In the genomic region with DNA sequence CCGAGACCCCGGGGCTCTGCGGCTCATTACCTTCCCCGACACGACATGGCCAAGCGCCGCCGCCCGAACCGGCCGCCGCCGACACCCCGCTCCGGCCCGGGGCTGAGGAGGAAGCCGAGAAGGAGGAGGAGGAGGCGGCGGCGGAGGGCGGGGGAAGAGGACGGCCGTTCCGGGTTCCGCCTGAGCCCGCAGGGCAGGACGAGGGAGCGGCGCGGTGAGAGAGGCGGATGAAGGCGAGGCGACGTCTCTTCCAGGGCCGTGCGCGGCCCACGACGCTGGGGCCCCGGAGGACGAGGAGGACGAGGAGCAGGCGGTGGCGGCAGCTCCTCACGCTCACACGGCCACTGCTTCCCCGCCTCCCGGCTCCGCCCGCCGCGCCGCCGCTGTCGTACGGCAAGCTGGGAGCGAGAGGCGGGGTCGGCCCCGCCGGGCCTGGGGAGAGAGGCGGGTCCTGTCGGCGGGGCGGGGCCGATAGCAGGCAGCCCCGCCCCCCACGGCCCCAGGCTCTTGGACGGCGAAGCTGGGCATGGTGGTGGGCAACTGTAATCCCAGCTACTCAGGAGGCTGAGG, we compare ENCODE assay signal across 8 cellular contexts. TPM values are rescaled to one million over a fixed set of nuclear protein-coding genes. Genes with fewer than 3 reads are reported as not detected.
A peak's percentile ranks its signal among the peaks of the same experiment; 100 is the strongest.
DNase-seq lines count a peak whose midpoint lies in the region; ATAC-seq and TF ChIP-seq lines count a peak whose summit lies in the region.
"Not testable (repeated sequence)": the region's sequence is repeated elsewhere in the genome, so short reads cannot be mapped to it uniquely, and the experiment has no call there.

No MANE protein-coding gene starts in this region.

- not testable (repeated sequence) for H3K27me3 Mint-ChIP-seq in neural crest cell (ENCODE audit: low read depth); stimulated activated naive CD8-positive, alpha-beta T cell treated with anti-CD3 and anti-CD28 coated beads, Interleukin-15, amount 100 ng/mL, for 72 hours

- H3K4me2 ChIP-seq in HCT116 (ENCODE audit: low read length), result peak overlapping the region; percentile 70

- peak overlapping the region; percentile 86 for H3K4me3 Mint-ChIP-seq in neural crest cell
- H3K4me3 Mint-ChIP-seq in stimulated activated naive CD8-positive, alpha-beta T cell treated with anti-CD3 and anti-CD28 coated beads, Interleukin-15, amount 100 ng/mL, for 72 hours, result peak overlapping the region; percentile 81 to 86

- not testable (repeated sequence) for H2AFZ ChIP-seq in HCT116 (ENCODE audit: low read depth, low read length, poor library complexity, severe bottlenecking)

- peaks cover 11% of the 10 kb centered on the region for H3K79me2 ChIP-seq in HCT116 (ENCODE audit: insufficient read depth, low read length)

- not testable (repeated sequence) for BruUV-seq in HCT116 (replicated peaks; lab: Mats Ljungman, UMichigan)

- H3K36me3 Mint-ChIP-seq in neural crest cell (ENCODE audit: low read depth), result not testable (repeated sequence)

- not testable (repeated sequence) for H3K9me3 Mint-ChIP-seq in neural crest cell; stimulated activated naive CD8-positive, alpha-beta T cell treated with anti-CD3 and anti-CD28 coated beads, Interleukin-15, amount 100 ng/mL, for 72 hours

- H3K4me1 ChIP-seq in HCT116 (ENCODE audit: control insufficient read depth in 1 of 2, insufficient read depth in 2 of 2, low read length in 2 of 2), result peaks cover 8 to 10% of the 10 kb centered on the region in 2 experiments; a peak in 3 of 4 replicates
- not testable (repeated sequence) for H3K4me1 ChIP-seq in SJCRH30

- H3K4me3 ChIP-seq in HCT116 (replicated peaks in 1 of 2; ENCODE audit: low read depth in 1 of 2, low read length in 2 of 2) (peak overlapping the region; percentile 47 to 63), MG63 (peak overlapping the region; percentile 74), SJCRH30 (peak overlapping the region; percentile 99), foreskin fibroblast (ENCODE audit: low read depth in 1 of 2, low read length in 2 of 2) (peak overlapping the region; percentile 62 to 65)

- CTCF ChIA-PET in HCT116 (lab: Charles Lee), result interaction anchor here (1.1 kb wide), 2 partner anchors 35 to 223 kb away, joined by 3 to 4 read pairs; a partner anchor contains a TSS

- H3K4me1 Mint-ChIP-seq in neural crest cell, result peaks cover 13% of the 10 kb centered on the region
- H3K4me1 Mint-ChIP-seq in stimulated activated naive CD8-positive, alpha-beta T cell treated with anti-CD3 and anti-CD28 coated beads, Interleukin-15, amount 100 ng/mL, for 72 hours, result peaks cover 25% of the 10 kb centered on the region

- POLR2A ChIA-PET in HCT116 (lab: Charles Lee), result interaction anchor here (1.2 to 1.3 kb wide), 2 partner anchors 36 to 73 kb away, joined by 5 read pairs; a partner anchor contains a TSS

- H4K20me1 ChIP-seq in HCT116 (ENCODE audit: insufficient read depth), result not testable (repeated sequence)

- RAD21 ChIA-PET in HCT116 (lab: Charles Lee; ENCODE audit: low non-redundant PET in 1 of 2, low total read pairs in 2 of 2, uncharacterized antibody in 2 of 2, unreplicated experiment in 2 of 2), result interaction anchor here in 1 of 2 experiments (0.6 kb wide), 1 partner anchor 73 kb away, joined by 5 read pairs; a partner anchor contains a TSS

- ATAC-seq in HCT116, result peak; percentile 85
- ATAC-seq in stimulated activated naive CD8-positive, alpha-beta T cell treated with anti-CD3 and anti-CD28 coated beads, Interleukin-15, amount 100 ng/mL, for 72 hours, result peak; percentile 83

- TF ChIP-seq CTCF in HCT116 (IDR thresholded peaks at IDR 0.05 in 2 of 3, conservative IDR thresholded peaks at IDR 0.05 in 1 of 3; ENCODE audit: borderline replicate concordance in 1 of 3, insufficient read depth in 1 of 3, low read depth in 2 of 3, low read length in 2 of 3); foreskin fibroblast (IDR thresholded peaks at IDR 0.05; ENCODE audit: low read depth, low read length); neural crest cell (conservative IDR thresholded peaks at IDR 0.05): not testable (repeated sequence)

- not testable (repeated sequence) for TF ChIP-seq RAD21 in HCT116 (IDR thresholded peaks at IDR 0.05; ENCODE audit: low read depth)

- peak overlapping the region; percentile 70 for H3K9ac ChIP-seq in HCT116 (ENCODE audit: low read length)

- TF ChIP-seq POLR2A in HCT116 (IDR thresholded peaks at IDR 0.05; ENCODE audit: borderline replicate concordance, extremely low read depth, insufficient read depth, insufficient read length), result peak; percentile 27

- H3K27ac Mint-ChIP-seq in neural crest cell (ENCODE audit: unreplicated experiment), result not testable (repeated sequence)
- peak overlapping the region; percentile 83 to 93 for H3K27ac Mint-ChIP-seq in stimulated activated naive CD8-positive, alpha-beta T cell treated with anti-CD3 and anti-CD28 coated beads, Interleukin-15, amount 100 ng/mL, for 72 hours

- H3K9me3 ChIP-seq in HCT116 (ENCODE audit: control insufficient read depth in 1 of 2, insufficient read depth in 1 of 2, low read depth in 1 of 2, low read length in 2 of 2); MG63; SJCRH30 (replicated peaks): not testable (repeated sequence)

- H3K27ac ChIP-seq in HCT116 (ENCODE audit: low read depth, low read length) (peak overlapping the region; percentile 92), SJCRH30 (peak overlapping the region; percentile 83)

- not testable (repeated sequence) for H3K36me3 ChIP-seq in HCT116 (ENCODE audit: control insufficient read depth in 1 of 2, insufficient read depth in 2 of 2, low read length in 2 of 2); MG63; SJCRH30

- H3K27me3 ChIP-seq in HCT116 (ENCODE audit: insufficient read depth, low read length); MG63; SJCRH30: not testable (repeated sequence)

- intact Hi-C loops in HCT116 (cut with micrococcal nuclease), result not testable (repeated sequence)

- DNase-seq in ELR (ENCODE audit: low read depth) (peak; percentile 76), HCT116 (ENCODE audit: low read depth, low spot score) (peak; percentile 28), MG63 (peak; percentile 89), SJCRH30 (peak; percentile 87 to 90), foreskin fibroblast (peak; percentile 69 to 89), neural crest cell (ENCODE audit: low read depth, low spot score) (peak; percentile 72)
- peak; percentile 69 for DNase-seq in activated gamma-delta T cell treated with anti-CD3 and anti-CD28 coated beads, Interleukin-2, amount 50 U/mL, for 16 hours (ENCODE audit: low read depth)
- DNase-seq in stimulated activated naive CD8-positive, alpha-beta T cell treated with anti-CD3 and anti-CD28 coated beads, Interleukin-15, amount 100 ng/mL, for 72 hours, result peak; percentile 86 to 90

- not testable (repeated sequence) for H3K9me2 ChIP-seq in HCT116 (ENCODE audit: insufficient read depth)

TF ChIP-seq in HCT116, 20 proteins besides CTCF, POLR2A, EP300 and RAD21:
- peak; percentile 51 for TF ChIP-seq ZFX (IDR thresholded peaks at IDR 0.05)
- 0 out of 2 replicates have a peak, but pooled peaks have one; percentile 21 for TF ChIP-seq ELF1 (IDR thresholded peaks at IDR 0.05; ENCODE audit: borderline replicate concordance, low read depth)
- peak; percentile 75 for TF ChIP-seq POLR2AphosphoS5 (IDR thresholded peaks at IDR 0.05; ENCODE audit: low read depth, low read length)

RNA-seq across cellular contexts. Expression of a gene that starts 20.0 kb away (rescaled TPM):
- total RNA-seq in HCT116 (2021; ENCODE audit: unreplicated experiment) (51.8 TPM), neural crest cell (74.8 and 85.2 TPM in 2 replicates)
- polyA plus RNA-seq in HCT116 (2012), result 24.9 and 27.4 TPM in 2 replicates
- total RNA-seq in MG63 (2014; rRNA removed; shearing (Covaris generic); ENCODE audit: low replicate concordance), result 43.8 and 70.0 TPM in 2 replicates
- total RNA-seq in SJCRH30 (2014; rRNA removed; shearing (Covaris generic)), result 52.2 and 52.3 TPM in 2 replicates

RNA-seq across cellular contexts. Expression of a gene that starts 35.2 kb away (rescaled TPM):
- total RNA-seq in HCT116 (2021; ENCODE audit: unreplicated experiment), result 49.2 TPM
- polyA plus RNA-seq in HCT116 (2012), result 35.5 and 38.1 TPM in 2 replicates
- total RNA-seq in MG63 (2014; rRNA removed; shearing (Covaris generic); ENCODE audit: low replicate concordance), result 40.3 and 60.6 TPM in 2 replicates
- 33.7 and 36.0 TPM in 2 replicates for total RNA-seq in SJCRH30 (2014; rRNA removed; shearing (Covaris generic))
- total RNA-seq in neural crest cell, result 39.7 and 45.6 TPM in 2 replicates

RNA-seq across cellular contexts. Expression of a gene that starts 39.5 kb away (rescaled TPM):
- total RNA-seq in HCT116 (2021; ENCODE audit: unreplicated experiment), result not detected
- polyA plus RNA-seq in HCT116 (2012), result 0.46 and 1.4 TPM in 2 replicates
- not detected in 2 replicates for total RNA-seq in MG63 (2014; rRNA removed; shearing (Covaris generic); ENCODE audit: low replicate concordance)
- 10.8 and 13.1 TPM in 2 replicates for total RNA-seq in SJCRH30 (2014; rRNA removed; shearing (Covaris generic))
- total RNA-seq in neural crest cell, result not detected in 2 replicates

RNA-seq across cellular contexts. Expression of a gene that starts 47.2 kb away (rescaled TPM):
- total RNA-seq in HCT116 (2021; ENCODE audit: unreplicated experiment), result 3.4 TPM
- polyA plus RNA-seq in HCT116 (2012), result 2.3 and 2.4 TPM in 2 replicates
- not detected in 2 replicates for total RNA-seq in MG63 (2014; rRNA removed; shearing (Covaris generic); ENCODE audit: low replicate concordance)
- total RNA-seq in SJCRH30 (2014; rRNA removed; shearing (Covaris generic)), result 0.23 and 0.45 TPM in 2 replicates
- 2.3 and 2.9 TPM in 2 replicates for total RNA-seq in neural crest cell

Comparison
In these comparisons a context has a peak if more than half of its experiments do, and no peak if none do; other contexts are left out.
1. Peak in every context shown above with its lines: DNase-seq, ATAC-seq, H3K4me3 ChIP-seq and H3K27ac ChIP-seq.
2. DNase-seq: peak in every context shown above with its lines; median percentile 89 in MG63; 88 in SJCRH30; 88 in stimulated activated naive CD8-positive, alpha-beta T cell treated with anti-CD3 and anti-CD28 coated beads, Interleukin-15, amount 100 ng/mL, for 72 hours; 79 in foreskin fibroblast; 76 in ELR; 72 in neural crest cell; 69 in activated gamma-delta T cell treated with anti-CD3 and anti-CD28 coated beads, Interleukin-2, amount 50 U/mL, for 16 hours; 28 in HCT116.